17 cellular contexts compared by ENCODE assay signal in genomic region chr9:35272989-35273388, GRCh38.
DNase-seq lines count a peak whose midpoint lies in the region; ATAC-seq, FAIRE-seq and TF ChIP-seq lines count a peak whose summit lies in the region.
"Had no signal": no experiment of that assay in that cellular context is flagged by ENCODE, and none has a peak within 500 bp of the region (broad histone marks: within the 10 kb centered on the region; RNA-seq: fewer than 3 reads in every experiment).

No MANE protein-coding gene starts in this region.

- peak; percentile 27 for DNase-seq in BJ (ENCODE audit: low read depth)
- DNase-seq in HS-5 (ENCODE audit: low read depth), result peak; percentile 53
- DNase-seq in bronchial epithelial cell (ENCODE audit: low read depth), result peak; percentile 84
- DNase-seq in kidney glomerular epithelial cell (lab: John Stamatoyannopoulos, UW), result peak; percentile 28
- no peak for DNase-seq in NCI-H69 (lab: John Stamatoyannopoulos, UW)
- DNase-seq in inferior parietal cortex (ENCODE audit: extremely low spot score), result no peak
- no peak for DNase-seq in GF-D8 (lab: John Stamatoyannopoulos, UW)
- no peak for DNase-seq in psoas muscle
- DNase-seq: activated naive CD8-positive, alpha-beta T cell treated with anti-CD3 and anti-CD28 coated beads, Interleukin-2, amount 50 U/mL, for 24 hours; DMS 273 treated with DMSO at 0.1 percent for 48 hours; hippocampal formation; left ventricle myocardium superior; NCI-H187 treated with DMSO at 0.1 percent for 48 hours; NCI-H748 treated with DMSO at 0.1 percent for 48 hours; SW 1271 had no signal

- no peaks in the 10 kb centered on the region for H3K9me3 ChIP-seq in psoas muscle

- H3K4me1 ChIP-seq in psoas muscle, result peaks cover 17% of the 10 kb centered on the region

- CTCF ChIA-PET in BJ (lab: Yijun Ruan, JAX), result interaction anchor here (1.0 to 2.2 kb wide), 2 partner anchors 14 to 17 kb away, joined by 3 to 5 read pairs; no protein-coding TSS in a partner anchor

- intact Hi-C loops in psoas muscle (cut with DNase I), result no loop called here

- no peak for FAIRE-seq in bronchial epithelial cell (lab: Jason Lieb, UNC)

- ATAC-seq in psoas muscle, result no peak
- ATAC-seq: left ventricle myocardium superior, Panc1 had no signal

- no peaks in the 10 kb centered on the region for H3K36me3 ChIP-seq in BJ (ENCODE audit: control insufficient read depth, insufficient read depth, low read length)
- no peaks in the 10 kb centered on the region for H3K36me3 ChIP-seq in bronchial epithelial cell (ENCODE audit: control insufficient read depth, insufficient read depth, low read length)
- no peaks in the 10 kb centered on the region for H3K36me3 ChIP-seq in psoas muscle (ENCODE audit: insufficient read depth in 1 of 2, low read depth in 1 of 2)

- 86 to 93% (median 90%) methylated on average over 2 of the region's 2 CpGs for WGBS in psoas muscle, 3 donors

- H3K27me3 ChIP-seq in BJ (ENCODE audit: control insufficient read depth, insufficient read depth, low read length), result no peaks in the 10 kb centered on the region
- no peaks in the 10 kb centered on the region for H3K27me3 ChIP-seq in bronchial epithelial cell (ENCODE audit: control insufficient read depth, insufficient read depth, low read length)
- no peaks in the 10 kb centered on the region for H3K27me3 ChIP-seq in psoas muscle (ENCODE audit: insufficient read depth in 3 of 3, low read length in 2 of 3)

- H3K4me3 ChIP-seq in BJ (ENCODE audit: low read depth, low read length), result no peak overlapping the region
- H3K4me3 ChIP-seq in bronchial epithelial cell (ENCODE audit: low read depth, low read length), result no peak overlapping the region
- no peak overlapping the region for H3K4me3 ChIP-seq in psoas muscle

- POLR2A ChIA-PET in BJ (lab: Charles Lee), result no interaction called here

- TF ChIP-seq CTCF in BJ (IDR thresholded peaks at IDR 0.05; ENCODE audit: insufficient read depth, low read depth, low read length), result no peak
- no peak for TF ChIP-seq CTCF in bronchial epithelial cell (IDR thresholded peaks at IDR 0.05; ENCODE audit: insufficient read depth, low read length, severe bottlenecking)
- no peak for TF ChIP-seq CTCF in psoas muscle (IDR thresholded peaks at IDR 0.05)

- no peak overlapping the region for H3K27ac ChIP-seq in psoas muscle
- H3K27ac ChIP-seq: VCaP had no signal

Comparison
In these comparisons a context has a peak if more than half of its experiments do, and no peak if none do; other contexts are left out.
1. DNase-seq: peak in BJ (single experiment), HS-5 (single experiment), bronchial epithelial cell (single experiment) and kidney glomerular epithelial cell (single experiment); none in NCI-H69 (single experiment), inferior parietal cortex (single experiment), GF-D8 (single experiment) and psoas muscle (0 of 2).